ENCODE assay signal across 10 cellular contexts in the genomic region with DNA sequence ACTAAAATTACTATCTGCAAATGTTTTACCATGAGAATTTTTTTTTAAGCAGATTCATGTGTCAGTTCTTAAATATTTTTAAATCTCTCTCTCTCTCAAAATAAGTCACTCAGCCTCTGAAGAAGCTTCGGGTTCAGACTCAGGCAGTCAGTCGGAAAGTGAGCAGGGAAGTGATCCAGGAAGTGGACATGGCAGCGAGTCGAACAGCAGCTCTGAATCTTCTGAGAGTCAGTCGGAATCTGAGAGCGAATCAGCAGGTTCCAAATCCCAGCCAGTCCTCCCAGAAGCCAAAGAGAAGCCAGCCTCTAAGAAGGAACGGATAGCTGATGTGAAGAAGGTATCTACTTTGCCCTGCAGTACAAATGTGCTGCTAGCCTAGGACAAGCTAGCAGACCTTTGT. TPM values are rescaled to one million over a fixed set of nuclear protein-coding genes. Genes with fewer than 3 reads are reported as not detected.
DNase-seq lines count a peak whose midpoint lies in the region; ATAC-seq and TF ChIP-seq lines count a peak whose summit lies in the region.
"Had no signal": no experiment of that assay in that cellular context is flagged by ENCODE, and none has a peak within 500 bp of the region (broad histone marks: within the 10 kb centered on the region; RNA-seq: fewer than 3 reads in every experiment).

No MANE protein-coding gene starts in this region.

- no peak for ATAC-seq in activated CD8-positive, alpha-beta T cell treated with anti-CD3 and anti-CD28 coated beads, Interleukin-2, amount 10 ng/mL, durations not matched to agents 7 days and 5 days
- no peak for ATAC-seq in gastrocnemius medialis
- ATAC-seq: activated CD4-positive, CD25-positive, alpha-beta regulatory T cell treated with anti-CD3 and anti-CD28 coated beads, Interleukin-2, amount 50 U/mL, for 24 hours had no signal

- H3K36me3 ChIP-seq in left ventricle myocardium inferior: peaks cover 54% of the 10 kb centered on the region
- peaks cover 0 to 44% of the 10 kb centered on the region in 2 donors for H3K36me3 ChIP-seq in gastrocnemius medialis

- H3K4me1 Mint-ChIP-seq in activated CD8-positive, alpha-beta T cell treated with anti-CD3 and anti-CD28 coated beads, Interleukin-2, amount 10 ng/mL, durations not matched to agents 7 days and 5 days (ENCODE audit: low read depth): peaks cover 63% of the 10 kb centered on the region

- intact Hi-C loops in left ventricle myocardium inferior (cut with micrococcal nuclease) (loop anchor here (5.0 kb wide), 1 partner anchor 122 kb away; no protein-coding TSS in a partner anchor), gastrocnemius medialis (cut with DNase I; ENCODE audit: low total_unique reads) (loop anchor here (5.0 kb wide), 1 partner anchor 148 kb away; no protein-coding TSS in a partner anchor)

- H3K4me3 ChIP-seq in left ventricle myocardium inferior (peak overlapping the region; percentile 14), gastrocnemius medialis (no peak overlapping the region)

- DNase-seq in G401 (ENCODE audit: low spot score) (peak; percentile 77), left ventricle myocardium inferior (no peak), gastrocnemius medialis (no peak), NCI-H2171 (lab: John Stamatoyannopoulos, UW) (no peak), RWPE1 (ENCODE audit: low spot score) (no peak), cortex of kidney (lab: John Stamatoyannopoulos, UW) (no peak), D341Med (ENCODE audit: low spot score) (no peak)
- no peak for DNase-seq in activated CD8-positive, alpha-beta T cell treated with anti-CD3 and anti-CD28 coated beads, Interleukin-2, amount 10 ng/mL, durations not matched to agents 7 days and 5 days
- DNase-seq: SHP77 treated with DMSO at 0.1 percent for 48 hours had no signal

- CTCF ChIA-PET in activated CD8-positive, alpha-beta T cell treated with anti-CD3 and anti-CD28 coated beads, Interleukin-2, amount 10 ng/mL, durations not matched to agents 7 days and 5 days (lab: Charles Lee): interaction anchor here (2.1 to 6.9 kb wide), 3 partner anchors 14 to 127 kb away, joined by 5 to 43 read pairs (median 16); no protein-coding TSS in a partner anchor
- CTCF ChIA-PET in RWPE1 (lab: Yijun Ruan, JAX): no interaction called here

- H3K9me3 Mint-ChIP-seq in activated CD8-positive, alpha-beta T cell treated with anti-CD3 and anti-CD28 coated beads, Interleukin-2, amount 10 ng/mL, durations not matched to agents 7 days and 5 days (ENCODE audit: insufficient read depth): no peaks in the 10 kb centered on the region

- H3K36me3 Mint-ChIP-seq in activated CD8-positive, alpha-beta T cell treated with anti-CD3 and anti-CD28 coated beads, Interleukin-2, amount 10 ng/mL, durations not matched to agents 7 days and 5 days (ENCODE audit: low read depth): peaks cover 88% of the 10 kb centered on the region

- H3K4me1 ChIP-seq in left ventricle myocardium inferior (peaks cover 77% of the 10 kb centered on the region), gastrocnemius medialis (peaks cover 80 to 84% of the 10 kb centered on the region in 2 donors)

- in situ Hi-C loops in G401 (cut with HindIII; ENCODE audit: low sequenced_read_pairs): no loop called here
- in situ Hi-C loops in gastrocnemius medialis (cut with MboI; ENCODE audit: low sequenced_read_pairs in 4 of 4): loop anchor here in 1 of 4 donors (5.0 kb wide), 1 partner anchor 122 kb away; no protein-coding TSS in a partner anchor

- POLR2A ChIA-PET in activated CD8-positive, alpha-beta T cell treated with anti-CD3 and anti-CD28 coated beads, Interleukin-2, amount 10 ng/mL, durations not matched to agents 7 days and 5 days (lab: Charles Lee): interaction anchor here (1.1 to 1.4 kb wide), 2 partner anchors 42 to 115 kb away, joined by 4 read pairs; no protein-coding TSS in a partner anchor
- POLR2A ChIA-PET in RWPE1 (lab: Yijun Ruan, JAX; ENCODE audit: low non-redundant PET): no interaction called here

- H3K4me3 Mint-ChIP-seq in activated CD8-positive, alpha-beta T cell treated with anti-CD3 and anti-CD28 coated beads, Interleukin-2, amount 10 ng/mL, durations not matched to agents 7 days and 5 days: no peak overlapping the region

- TF ChIP-seq CTCF in left ventricle myocardium inferior (IDR thresholded peaks at IDR 0.05; ENCODE audit: borderline replicate concordance): no peak
- no peak for TF ChIP-seq CTCF in gastrocnemius medialis (IDR thresholded peaks at IDR 0.05 in 4 of 5, conservative IDR thresholded peaks at IDR 0.05 in 1 of 5)
- no peak for TF ChIP-seq CTCF in RWPE1 (conservative IDR thresholded peaks at IDR 0.05; ENCODE audit: low read depth)

- H3K27me3 ChIP-seq in left ventricle myocardium inferior (ENCODE audit: low read depth) (no peaks in the 10 kb centered on the region), gastrocnemius medialis (no peaks in the 10 kb centered on the region)

- H3K27ac ChIP-seq in left ventricle myocardium inferior (replicated peaks): peak overlapping the region; percentile 58
- H3K27ac ChIP-seq in gastrocnemius medialis: peak overlapping the region; percentile 45 to 97 (median 73)
- no peak overlapping the region for H3K27ac ChIP-seq in RWPE1

- H3K9me3 ChIP-seq in left ventricle myocardium inferior (replicated peaks) (no peaks in the 10 kb centered on the region), gastrocnemius medialis (no peaks in the 10 kb centered on the region)

- H3K27me3 Mint-ChIP-seq in activated CD8-positive, alpha-beta T cell treated with anti-CD3 and anti-CD28 coated beads, Interleukin-2, amount 10 ng/mL, durations not matched to agents 7 days and 5 days (ENCODE audit: low read depth): no peaks in the 10 kb centered on the region

- no peak for TF ChIP-seq POLR2A in gastrocnemius medialis (IDR thresholded peaks at IDR 0.05)

- peak overlapping the region; percentile 32 for H3K27ac Mint-ChIP-seq in activated CD8-positive, alpha-beta T cell treated with anti-CD3 and anti-CD28 coated beads, Interleukin-2, amount 10 ng/mL, durations not matched to agents 7 days and 5 days

RNA-seq across cellular contexts. Expression of gene CHD2, which starts 24.1 kb away (rescaled TPM):
- total RNA-seq in G401 (2014; rRNA removed; shearing (Covaris generic)): 28.2 and 38.9 TPM in 2 replicates
- 100 to 1,000 TPM; 137 to 144 TPM for total RNA-seq in activated CD8-positive, alpha-beta T cell treated with anti-CD3 and anti-CD28 coated beads, Interleukin-2, amount 10 ng/mL, durations not matched to agents 7 days and 5 days
- 41.3 TPM for total RNA-seq in left ventricle myocardium inferior
- total RNA-seq in gastrocnemius medialis: 10 to 100 TPM; 26.9 to 55.5 (median 33.7) TPM
